24 cellular contexts compared by ENCODE assay signal in genomic region chr9:23081377-23081776, GRCh38.
"Had no signal": no experiment of that assay in that cellular context is flagged by ENCODE, and none has a peak within 500 bp of the region (broad histone marks: within the 10 kb centered on the region; RNA-seq: fewer than 3 reads in every experiment).

No MANE protein-coding gene starts in this region.

- DNase-seq: activated CD4-positive, alpha-beta memory T cell treated with anti-CD3 and anti-CD28 coated beads for 36 hours; activated CD4-positive, alpha-beta T cell treated with anti-CD3 and anti-CD28 coated beads for 4 hours; activated CD4-positive, alpha-beta T cell treated with anti-CD3 and anti-CD28 coated beads, Interleukin-2, amount 50 U/mL, for 1 hour; activated CD4-positive, CD25-positive, alpha-beta regulatory T cell treated with anti-CD3 and anti-CD28 coated beads, Interleukin-2, amount 50 U/mL, for 72 hours; activated CD8-positive, alpha-beta memory T cell treated with anti-CD3 and anti-CD28 coated beads, Interleukin-2, amount 50 U/mL, for 48 hours; activated effector memory CD4-positive, alpha-beta T cell treated with Interleukin-2 at 50 U/mL for 16 hours; activated naive CD4-positive, alpha-beta T cell treated with anti-CD3 and anti-CD28 coated beads, Interleukin-2, amount 50 U/mL, for 16 hours; activated naive CD8-positive, alpha-beta T cell treated with anti-CD3 and anti-CD28 coated beads for 36 hours; activated T-cell treated with anti-CD3 and anti-CD28 coated beads, Interleukin-2, amount 50 U/mL, for 48 hours; amniotic stem cell; brain microvascular endothelial cell; central memory CD4-positive, alpha-beta T cell; NCI-H1105 treated with DMSO at 0.1 percent for 48 hours; NCI-H1436; NCI-H1694; NCI-H1930; NCI-H2081 treated with DMSO at 0.1 percent for 48 hours; NCI-H345; NCI-H524 treated with DMSO at 0.1 percent for 48 hours; PC-3; Peyer's patch; SIG-M5; T1000 had no signal

- H3K27me3 ChIP-seq: brain microvascular endothelial cell, Peyer's patch had no signal

- H3K4me3 ChIP-seq: Peyer's patch had no signal

- H3K27ac ChIP-seq: brain microvascular endothelial cell, Peyer's patch, RWPE1 had no signal

- H3K4me1 ChIP-seq: Peyer's patch had no signal

- H3K36me3 ChIP-seq: brain microvascular endothelial cell, Peyer's patch had no signal

- H3K9me3 ChIP-seq: Peyer's patch had no signal
